In genomic region chr19:44746616-44746945, GRCh38 we compare ENCODE assay signal across 11 cellular contexts. TPM values are rescaled to one million over a fixed set of nuclear protein-coding genes. Genes with fewer than 3 reads are reported as not detected.
DNase-seq lines count a peak whose midpoint lies in the region; ATAC-seq and TF ChIP-seq lines count a peak whose summit lies in the region.
"Had no signal": no experiment of that assay in that cellular context is flagged by ENCODE, and none has a peak within 500 bp of the region (broad histone marks: within the 10 kb centered on the region; RNA-seq: fewer than 3 reads in every experiment).

No MANE protein-coding gene starts in this region.

- DNase-seq in T-helper 1 cell, result no peak
- no peak for DNase-seq in stomach
- DNase-seq in DMS 273 treated with DMSO at 0.1 percent for 48 hours (lab: John Stamatoyannopoulos, UW), result no peak
- DNase-seq in DMS153 (lab: John Stamatoyannopoulos, UW), result no peak
- DNase-seq: KBM-7, SHP77 treated with DMSO at 0.1 percent for 48 hours had no signal

- peak overlapping the region; percentile 95 for H3K4me3 Mint-ChIP-seq in T-helper 1 cell treated with Interleukin-12 subunit alpha and Interleukin-12 subunit beta and Interleukin-4 antibody, amounts not matched to agents 30 μg/mL and 1 μg/mL, for 36 hours
- H3K4me3 Mint-ChIP-seq in activated T-helper 17 cell treated with anti-CD3 and anti-CD28 coated beads, Interleukin-2, amount 50 U/mL, for 72 hours, result peak overlapping the region; percentile 80

- ATAC-seq in activated T-helper 17 cell treated with anti-CD3 and anti-CD28 coated beads, Interleukin-2, amount 50 U/mL, for 72 hours (replicated peaks), result no peak
- no peak for ATAC-seq in GM18873 (IDR thresholded peaks at IDR 0.05; ENCODE audit: low FRiP score, unreplicated experiment)

- peak overlapping the region; percentile 86 for H3K27ac Mint-ChIP-seq in T-helper 1 cell treated with Interleukin-12 subunit alpha and Interleukin-12 subunit beta and Interleukin-4 antibody, amounts not matched to agents 30 μg/mL and 1 μg/mL, for 36 hours
- peak overlapping the region; percentile 79 for H3K27ac Mint-ChIP-seq in activated T-helper 17 cell treated with anti-CD3 and anti-CD28 coated beads, Interleukin-2, amount 50 U/mL, for 72 hours

- H3K4me1 ChIP-seq in liver (ENCODE audit: control insufficient read depth in 4 of 4, insufficient read depth in 4 of 4, low read length in 3 of 4) (peaks cover 25 to 67% (median 46%) of the 10 kb centered on the region in 4 donors), stomach (peaks cover 78 to 89% (median 79%) of the 10 kb centered on the region in 4 donors)

- no peak for TF ChIP-seq RAD21 in liver (IDR thresholded peaks at IDR 0.05)

- H3K36me3 ChIP-seq in liver (ENCODE audit: control insufficient read depth in 4 of 4, insufficient read depth in 3 of 4, low read depth in 1 of 4, low read length in 3 of 4) (peaks cover 0 to 11% (median 5%) of the 10 kb centered on the region in 4 donors), stomach (peaks cover 5 to 19% (median 9%) of the 10 kb centered on the region in 4 donors)

- TF ChIP-seq EP300 in stomach (IDR thresholded peaks at IDR 0.05), result no peak

- H3K4me3 ChIP-seq in liver (ENCODE audit: low read depth in 1 of 3, low read length in 3 of 3), result no peak overlapping the region
- peak overlapping the region in 2 of 4 donors; percentile 56 to 75 for H3K4me3 ChIP-seq in stomach

- H3K27me3 ChIP-seq in liver (ENCODE audit: control insufficient read depth in 4 of 4, insufficient read depth in 4 of 4, low read length in 3 of 4) (no peaks in the 10 kb centered on the region), stomach (no peaks in the 10 kb centered on the region)

- 84% methylated on average over 5 of the region's 5 CpGs for WGBS in liver
- 73 to 82% (median 75%) methylated on average over 5 of the region's 5 CpGs for WGBS in stomach, 5 donors

- H3K9ac ChIP-seq in liver (ENCODE audit: low read depth in 1 of 2, low read length in 2 of 2), result no peak overlapping the region

- TF ChIP-seq CTCF in liver (IDR thresholded peaks at IDR 0.05; ENCODE audit: low read depth, low read length, missing input control) (no peak), stomach (IDR thresholded peaks at IDR 0.05) (no peak)

- H3K27ac ChIP-seq in liver (ENCODE audit: low read depth in 1 of 2, low read length in 2 of 2), result peak overlapping the region; percentile 94 to 99
- peak overlapping the region; percentile 57 to 99 (median 96) for H3K27ac ChIP-seq in stomach

- H3K9me3 ChIP-seq in liver (ENCODE audit: control insufficient read depth in 4 of 4, low read length in 3 of 4) (no peaks in the 10 kb centered on the region), stomach (no peaks in the 10 kb centered on the region)
- H3K9me3 ChIP-seq: HAP-1 had no signal

- H3K4me1 Mint-ChIP-seq in T-helper 1 cell treated with Interleukin-12 subunit alpha and Interleukin-12 subunit beta and Interleukin-4 antibody, amounts not matched to agents 30 μg/mL and 1 μg/mL, for 36 hours (ENCODE audit: low read depth), result peaks cover 40% of the 10 kb centered on the region
- H3K4me1 Mint-ChIP-seq in activated T-helper 17 cell treated with anti-CD3 and anti-CD28 coated beads, Interleukin-2, amount 50 U/mL, for 72 hours, result peaks cover 23% of the 10 kb centered on the region

- H3K36me3 Mint-ChIP-seq in T-helper 1 cell treated with Interleukin-12 subunit alpha and Interleukin-12 subunit beta and Interleukin-4 antibody, amounts not matched to agents 30 μg/mL and 1 μg/mL, for 36 hours (ENCODE audit: low read depth), result peaks cover 27% of the 10 kb centered on the region
- peaks cover 34% of the 10 kb centered on the region for H3K36me3 Mint-ChIP-seq in activated T-helper 17 cell treated with anti-CD3 and anti-CD28 coated beads, Interleukin-2, amount 50 U/mL, for 72 hours (ENCODE audit: low read depth)

- H3K9me3 Mint-ChIP-seq in T-helper 1 cell treated with Interleukin-12 subunit alpha and Interleukin-12 subunit beta and Interleukin-4 antibody, amounts not matched to agents 30 μg/mL and 1 μg/mL, for 36 hours, result no peaks in the 10 kb centered on the region
- no peaks in the 10 kb centered on the region for H3K9me3 Mint-ChIP-seq in activated T-helper 17 cell treated with anti-CD3 and anti-CD28 coated beads, Interleukin-2, amount 50 U/mL, for 72 hours

- no peak for TF ChIP-seq POLR2A in stomach (IDR thresholded peaks at IDR 0.05)

- H3K27me3 Mint-ChIP-seq in T-helper 1 cell treated with Interleukin-12 subunit alpha and Interleukin-12 subunit beta and Interleukin-4 antibody, amounts not matched to agents 30 μg/mL and 1 μg/mL, for 36 hours (ENCODE audit: low read depth), result no peaks in the 10 kb centered on the region
- no peaks in the 10 kb centered on the region for H3K27me3 Mint-ChIP-seq in activated T-helper 17 cell treated with anti-CD3 and anti-CD28 coated beads, Interleukin-2, amount 50 U/mL, for 72 hours

- intact Hi-C loops in stomach (cut with DNase I; ENCODE audit: low total_unique reads), result no loop called here

TF ChIP-seq in liver, 16 proteins besides CTCF, POLR2A, EP300 and RAD21 (continues in another document):
- TF ChIP-seq ATF3 (IDR thresholded peaks at IDR 0.05) (no peak), JUND (IDR thresholded peaks at IDR 0.05) (no peak), GABPA (IDR thresholded peaks at IDR 0.05 in 1 of 2, conservative IDR thresholded peaks at IDR 0.05 in 1 of 2) (no peak), MAX (IDR thresholded peaks at IDR 0.05) (no peak), ZBTB33 (IDR thresholded peaks at IDR 0.05) (no peak), RXRA (IDR thresholded peaks at IDR 0.05) (no peak), YY1 (IDR thresholded peaks at IDR 0.05) (no peak), REST (IDR thresholded peaks at IDR 0.05) (no peak), EGR1 (IDR thresholded peaks at IDR 0.05; ENCODE audit: low read depth in 2 of 2) (no peak), HNF4G (IDR thresholded peaks at IDR 0.05) (no peak), HNF4A (conservative IDR thresholded peaks at IDR 0.05) (no peak), FOXA1 (IDR thresholded peaks at IDR 0.05) (no peak), TAF1 (conservative IDR thresholded peaks at IDR 0.05) (no peak)

RNA-seq across cellular contexts. Expression of gene BCL3, which starts 1.9 kb away (rescaled TPM):
- total RNA-seq in activated T-helper 17 cell treated with anti-CD3 and anti-CD28 coated beads, Interleukin-2, amount 50 U/mL, for 72 hours, result 10 to 100 TPM; 79.0 to 86.3 TPM
- total RNA-seq in liver, result 10 to 100 TPM in 1 of 2 donors, 1 to 10 TPM in 1; 4.5 to 29.1 TPM
- polyA plus RNA-seq in liver, result 10 to 100 TPM; 10.3 to 63.6 TPM
- total RNA-seq in stomach, result 100 to 1,000 TPM in 3 of 5 donors, 10 to 100 TPM in 1, 1 to 10 TPM in 1; 4.4 to 322 (median 139) TPM
- 10 to 100 TPM; 53.5 to 94.1 (median 65.5) TPM for polyA plus RNA-seq in stomach

RNA-seq across cellular contexts. Expression of gene CBLC, which starts 31.1 kb away (rescaled TPM):
- total RNA-seq in activated T-helper 17 cell treated with anti-CD3 and anti-CD28 coated beads, Interleukin-2, amount 50 U/mL, for 72 hours, result not detected
- total RNA-seq in liver, result 10 to 100 TPM in 1 of 2 donors, 1 to 10 TPM in 1; 2.1 to 14.0 TPM
- polyA plus RNA-seq in liver, result 1 to 10 TPM; 8.0 to 9.6 TPM
- total RNA-seq in stomach, result 100 to 1,000 TPM in 1 of 5 donors, 10 to 100 TPM in 4; 13.2 to 178 (median 57.2) TPM
- polyA plus RNA-seq in stomach, result 10 to 100 TPM; 23.3 to 50.9 (median 27.4) TPM

RNA-seq across cellular contexts. Expression of gene CEACAM16, which starts 47.6 kb away (rescaled TPM):
- total RNA-seq in activated T-helper 17 cell treated with anti-CD3 and anti-CD28 coated beads, Interleukin-2, amount 50 U/mL, for 72 hours, result not detected
- total RNA-seq in liver (under 1 TPM in 1 of 2 donors, not detected in 1; 0.09 TPM), stomach (not detected)
- polyA plus RNA-seq in liver (not detected), stomach (not detected)
